ENCODE assay signal across 8 cellular contexts in the genomic region with DNA sequence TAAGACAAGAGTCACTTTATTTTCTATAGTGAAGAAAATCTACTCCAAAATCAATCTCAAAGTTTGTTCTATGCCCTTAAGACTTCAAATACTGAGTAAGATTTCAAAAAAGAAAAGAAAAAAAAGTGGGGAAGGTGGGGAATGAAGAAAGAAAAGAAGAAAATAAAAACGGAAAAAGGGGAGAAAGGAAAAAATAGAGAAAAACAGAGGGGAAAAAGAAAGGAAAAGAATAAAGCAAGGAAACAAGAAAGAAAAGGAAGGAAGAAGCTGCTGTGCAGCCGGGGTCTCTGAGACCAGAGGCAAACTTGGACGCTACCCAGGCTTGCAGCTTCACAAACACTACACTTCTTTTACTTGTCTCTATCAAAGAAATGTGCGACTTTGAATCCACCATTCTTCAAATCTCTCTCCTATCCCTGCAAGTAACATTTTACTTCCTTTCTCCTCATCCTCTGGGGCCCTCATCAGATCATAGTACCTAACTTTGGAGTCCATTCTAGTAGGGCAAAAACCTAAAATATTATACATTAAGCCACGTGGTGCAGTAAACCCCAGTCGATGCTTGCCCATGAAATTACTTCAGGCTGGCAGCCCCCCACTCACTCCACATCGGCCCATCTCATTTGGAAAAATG.
A peak's percentile ranks its signal among the peaks of the same experiment; 100 is the strongest.
DNase-seq lines count a peak whose midpoint lies in the region; ATAC-seq and TF ChIP-seq lines count a peak whose summit lies in the region.
"Had no signal": no experiment of that assay in that cellular context is flagged by ENCODE, and none has a peak within 500 bp of the region (broad histone marks: within the 10 kb centered on the region; RNA-seq: fewer than 3 reads in every experiment).

No MANE protein-coding gene starts in this region.

- H3K27ac Mint-ChIP-seq in activated CD8-positive, alpha-beta T cell treated with anti-CD3 and anti-CD28 coated beads for 36 hours = peak overlapping the region; percentile 97

- H3K9me2 ChIP-seq in hepatocyte (replicated peaks; ENCODE audit: insufficient read depth) = no peaks in the 10 kb centered on the region

- no peaks in the 10 kb centered on the region for H3K27me3 Mint-ChIP-seq in activated CD8-positive, alpha-beta T cell treated with anti-CD3 and anti-CD28 coated beads for 36 hours

- TF ChIP-seq POLR2A in spleen (IDR thresholded peaks at IDR 0.05) = no peak

- 17% methylated on average over 7 of the region's 7 CpGs for WGBS in hepatocyte (ENCODE audit: low lambda C conversion rate, missing lambda C conversion rate)
- 23 to 57% (median 30%) methylated on average over 7 of the region's 7 CpGs for WGBS in spleen, 5 donors

- peak; percentile 47 for DNase-seq in activated CD8-positive, alpha-beta T cell treated with anti-CD3 and anti-CD28 coated beads for 36 hours
- no peak for DNase-seq in hepatocyte (ENCODE audit: low spot score)
- DNase-seq in spleen = no peak
- DNase-seq: KBM-7 had no signal

- H4K20me1 ChIP-seq in hepatocyte (ENCODE audit: insufficient read depth, poor library complexity, severe bottlenecking) = no peaks in the 10 kb centered on the region

- H3K4me1 ChIP-seq in HUES48 (ENCODE audit: control insufficient read depth, insufficient read depth, low read length) = peaks cover 92% of the 10 kb centered on the region
- peaks cover 42% of the 10 kb centered on the region for H3K4me1 ChIP-seq in hepatocyte (ENCODE audit: insufficient read depth)
- peaks cover 9 to 86% (median 40%) of the 10 kb centered on the region in 6 donors for H3K4me1 ChIP-seq in spleen

- intact Hi-C loops in activated CD8-positive, alpha-beta T cell treated with anti-CD3 and anti-CD28 coated beads for 36 hours (cut with micrococcal nuclease) = loop anchor here (1.0 to 10.0 kb wide), 7 partner anchors 87 to 296 kb away; no protein-coding TSS in a partner anchor
- intact Hi-C loops in spleen (cut with DNase I; ENCODE audit: low total_unique reads) = loop anchor here (10.0 kb wide), 1 partner anchor 281 kb away; a partner anchor contains a TSS

- no peaks in the 10 kb centered on the region for H3K9me3 Mint-ChIP-seq in activated CD8-positive, alpha-beta T cell treated with anti-CD3 and anti-CD28 coated beads for 36 hours

- CTCF ChIA-PET in activated CD8-positive, alpha-beta T cell treated with anti-CD3 and anti-CD28 coated beads for 36 hours (lab: Charles Lee) = interaction anchor here (1.1 to 1.5 kb wide), 5 partner anchors 47 to 282 kb away, joined by 3 to 5 read pairs (median 4); no protein-coding TSS in a partner anchor

- H3K4me3 ChIP-seq in HUES48 (ENCODE audit: low read depth, low read length) = peak overlapping the region; percentile 78
- H3K4me3 ChIP-seq in hepatocyte = peak overlapping the region; percentile 9
- peak overlapping the region in 3 of 8 donors; percentile 32 to 62 (median 38) for H3K4me3 ChIP-seq in spleen

- no peaks in the 10 kb centered on the region for H3K36me3 ChIP-seq in HUES48 (ENCODE audit: control insufficient read depth, insufficient read depth, low read length)
- H3K36me3 ChIP-seq in hepatocyte (replicated peaks; ENCODE audit: insufficient read depth, low read depth) = no peaks in the 10 kb centered on the region
- peaks cover 0 to 7% (median 0%) of the 10 kb centered on the region in 6 donors for H3K36me3 ChIP-seq in spleen

- H3K36me3 Mint-ChIP-seq in activated CD8-positive, alpha-beta T cell treated with anti-CD3 and anti-CD28 coated beads for 36 hours (ENCODE audit: low read depth) = peaks cover 48% of the 10 kb centered on the region

- ATAC-seq in activated CD8-positive, alpha-beta T cell treated with anti-CD3 and anti-CD28 coated beads for 36 hours = no peak
- ATAC-seq in HG03469 (IDR thresholded peaks at IDR 0.05; ENCODE audit: unreplicated experiment) (no peak), HG02571 (IDR thresholded peaks at IDR 0.05; ENCODE audit: unreplicated experiment) (no peak), GM19463 (IDR thresholded peaks at IDR 0.05; ENCODE audit: unreplicated experiment) (no peak)

- H3K4me2 ChIP-seq in hepatocyte = peak overlapping the region; percentile 77

- no peak for TF ChIP-seq CTCF in activated CD8-positive, alpha-beta T cell treated with anti-CD3 and anti-CD28 coated beads for 36 hours (IDR thresholded peaks at IDR 0.05)
- TF ChIP-seq CTCF in hepatocyte (IDR thresholded peaks at IDR 0.05; ENCODE audit: poor library complexity) (no peak), spleen (IDR thresholded peaks at IDR 0.05 in 8 of 11, conservative IDR thresholded peaks at IDR 0.05 in 3 of 11) (no peak)

- no peaks in the 10 kb centered on the region for H3K9me3 ChIP-seq in HUES48 (ENCODE audit: control insufficient read depth, insufficient read depth, low read length)
- H3K9me3 ChIP-seq in hepatocyte (ENCODE audit: low read depth) = no peaks in the 10 kb centered on the region
- H3K9me3 ChIP-seq in spleen = no peaks in the 10 kb centered on the region

- peaks cover 71% of the 10 kb centered on the region for H3K79me2 ChIP-seq in hepatocyte

- H3K27ac ChIP-seq in HUES48 (ENCODE audit: low read depth, low read length) = peak overlapping the region; percentile 57
- peak overlapping the region; percentile 93 for H3K27ac ChIP-seq in hepatocyte
- peak overlapping the region in 5 of 8 donors; percentile 38 to 82 (median 78) for H3K27ac ChIP-seq in spleen

- no peak overlapping the region for H2AFZ ChIP-seq in hepatocyte

- peak overlapping the region; percentile 89 for H3K4me3 Mint-ChIP-seq in activated CD8-positive, alpha-beta T cell treated with anti-CD3 and anti-CD28 coated beads for 36 hours

- H3K4me1 Mint-ChIP-seq in activated CD8-positive, alpha-beta T cell treated with anti-CD3 and anti-CD28 coated beads for 36 hours (ENCODE audit: low read depth) = peaks cover 55% of the 10 kb centered on the region

- POLR2A ChIA-PET in activated CD8-positive, alpha-beta T cell treated with anti-CD3 and anti-CD28 coated beads for 36 hours (lab: Charles Lee) = interaction anchor here (0.6 to 8.1 kb wide), 26 partner anchors 9 to 284 kb away, joined by 3 to 93 read pairs (median 4); a partner anchor contains a TSS

- peak overlapping the region; percentile 17 for H3K9ac ChIP-seq in HUES48 (ENCODE audit: low read depth, low read length)

- H3K27me3 ChIP-seq in HUES48 (ENCODE audit: control insufficient read depth, insufficient read depth, low read length) (no peaks in the 10 kb centered on the region), hepatocyte (no peaks in the 10 kb centered on the region), spleen (replicated peaks in 1 of 7) (no peaks in the 10 kb centered on the region)
